17 cellular contexts compared by ENCODE assay signal in the genomic region with DNA sequence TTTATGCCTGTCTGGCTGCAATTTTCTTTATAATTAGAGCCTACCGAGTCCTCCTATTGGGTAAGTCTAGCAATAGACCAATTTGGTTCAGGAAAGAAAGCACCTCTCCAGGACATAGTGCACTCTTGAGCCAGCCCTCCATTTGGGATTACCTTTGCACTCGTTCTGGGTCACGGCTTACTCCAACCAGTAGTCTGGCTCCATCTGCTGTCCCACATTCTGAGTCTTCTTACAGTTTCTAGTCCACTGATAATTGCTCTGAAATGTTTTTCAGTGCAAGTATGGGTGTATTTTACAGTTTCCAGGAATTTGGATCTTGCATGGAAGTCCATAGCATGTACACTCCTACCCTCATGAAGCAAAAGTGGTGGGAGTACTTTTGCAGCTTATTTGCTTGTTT. TPM values are rescaled to one million over a fixed set of nuclear protein-coding genes. Genes with fewer than 3 reads are reported as not detected.
A peak's percentile ranks its signal among the peaks of the same experiment; 100 is the strongest.
DNase-seq lines count a peak whose midpoint lies in the region; ATAC-seq and TF ChIP-seq lines count a peak whose summit lies in the region.
"Had no signal": no experiment of that assay in that cellular context is flagged by ENCODE, and none has a peak within 500 bp of the region (broad histone marks: within the 10 kb centered on the region; RNA-seq: fewer than 3 reads in every experiment).

No MANE protein-coding gene starts in this region.

- H3K27me3 ChIP-seq in right lobe of liver, result no peaks in the 10 kb centered on the region
- H3K27me3 ChIP-seq: uterus had no signal

- no peaks in the 10 kb centered on the region for H3K9me3 Mint-ChIP-seq in natural killer cell treated with Interleukin-12 subunit alpha and Interleukin-12 subunit beta and Interleukin-15 and Interleukin-18, amount 100 ng/mL, for 72 hours
- H3K9me3 Mint-ChIP-seq: activated T-helper 17 cell treated with anti-CD3 and anti-CD28 coated beads, Interleukin-2, amount 50 U/mL, for 72 hours; stimulated activated naive B cell treated with anti-CD40 and anti-IgM and Interleukin-4, amounts not matched to agents 10 μg/mL and 1 μg/mL and 100 μg/mL, for 72 hours had no signal

- H3K4me1 Mint-ChIP-seq in natural killer cell treated with Interleukin-12 subunit alpha and Interleukin-12 subunit beta and Interleukin-15 and Interleukin-18, amount 100 ng/mL, for 72 hours (ENCODE audit: low read depth in 2 of 2), result no peaks in the 10 kb centered on the region
- H3K4me1 Mint-ChIP-seq: activated T-helper 17 cell treated with anti-CD3 and anti-CD28 coated beads, Interleukin-2, amount 50 U/mL, for 72 hours; stimulated activated naive B cell treated with anti-CD40 and anti-IgM and Interleukin-4, amounts not matched to agents 10 μg/mL and 1 μg/mL and 100 μg/mL, for 72 hours had no signal

- H3K4me3 ChIP-seq in choroid plexus epithelial cell (ENCODE audit: low read depth, low read length) (no peak overlapping the region), right lobe of liver (no peak overlapping the region)
- H3K4me3 ChIP-seq: adrenal gland, PC-9, skin epidermis, uterus had no signal

- H3K4me1 ChIP-seq in right lobe of liver, result no peaks in the 10 kb centered on the region
- H3K4me1 ChIP-seq: adrenal gland, uterus had no signal

- H3K36me3 Mint-ChIP-seq in natural killer cell treated with Interleukin-12 subunit alpha and Interleukin-12 subunit beta and Interleukin-15 and Interleukin-18, amount 100 ng/mL, for 72 hours, result no peaks in the 10 kb centered on the region
- H3K36me3 Mint-ChIP-seq: stimulated activated naive B cell treated with anti-CD40 and anti-IgM and Interleukin-4, amounts not matched to agents 10 μg/mL and 1 μg/mL and 100 μg/mL, for 72 hours had no signal

- H3K4me3 Mint-ChIP-seq in natural killer cell treated with Interleukin-12 subunit alpha and Interleukin-12 subunit beta and Interleukin-15 and Interleukin-18, amount 100 ng/mL, for 72 hours, result no peak overlapping the region
- H3K4me3 Mint-ChIP-seq: activated T-helper 17 cell treated with anti-CD3 and anti-CD28 coated beads, Interleukin-2, amount 50 U/mL, for 72 hours; stimulated activated naive B cell treated with anti-CD40 and anti-IgM and Interleukin-4, amounts not matched to agents 10 μg/mL and 1 μg/mL and 100 μg/mL, for 72 hours had no signal

- DNase-seq in Ammon's horn (ENCODE audit: low spot score) (peak; percentile 3), NCI-H2227 (lab: John Stamatoyannopoulos, UW; ENCODE audit: unreplicated experiment) (peak; percentile 8), choroid plexus epithelial cell (ENCODE audit: low read depth) (peak; percentile 1), right lobe of liver (no peak), GDM1 (lab: John Stamatoyannopoulos, UW) (no peak), NCI-H1417 (lab: John Stamatoyannopoulos, UW) (no peak)
- no peak for DNase-seq in natural killer cell treated with Interleukin-12 subunit alpha and Interleukin-12 subunit beta and Interleukin-15 and Interleukin-18, amount 100 ng/mL, for 72 hours (ENCODE audit: low spot score)
- DNase-seq: cerebellar nuclear complex; KBM-7; NCI-H146; PC-9; stimulated activated naive B cell treated with anti-CD40 and anti-IgM and Interleukin-4, amounts not matched to agents 10 μg/mL and 1 μg/mL and 100 μg/mL, for 72 hours; uterus had no signal

- TF ChIP-seq POLR2A in right lobe of liver (IDR thresholded peaks at IDR 0.05), result no peak

- no peak overlapping the region for H3K27ac ChIP-seq in right lobe of liver
- H3K27ac ChIP-seq: adrenal gland, PC-9, skin epidermis, uterus had no signal

- 41% methylated on average over 3 of the region's 3 CpGs for WGBS in right lobe of liver (ENCODE audit: insufficient coverage, low coverage, low lambda C conversion rate, missing lambda C conversion rate)

- intact Hi-C loops in right lobe of liver (cut with DNase I), result no loop called here

- no peak overlapping the region for H3K27ac Mint-ChIP-seq in natural killer cell treated with Interleukin-12 subunit alpha and Interleukin-12 subunit beta and Interleukin-15 and Interleukin-18, amount 100 ng/mL, for 72 hours
- H3K27ac Mint-ChIP-seq: activated T-helper 17 cell treated with anti-CD3 and anti-CD28 coated beads, Interleukin-2, amount 50 U/mL, for 72 hours; stimulated activated naive B cell treated with anti-CD40 and anti-IgM and Interleukin-4, amounts not matched to agents 10 μg/mL and 1 μg/mL and 100 μg/mL, for 72 hours had no signal

- TF ChIP-seq CTCF in choroid plexus epithelial cell (conservative IDR thresholded peaks at IDR 0.05; ENCODE audit: low read depth, low read length) (peak; percentile 11), right lobe of liver (IDR thresholded peaks at IDR 0.05) (peak in 2 of 4 donors; percentile 20 to 26)

- peaks cover 16 to 27% of the 10 kb centered on the region in 2 donors for H3K27me3 Mint-ChIP-seq in natural killer cell treated with Interleukin-12 subunit alpha and Interleukin-12 subunit beta and Interleukin-15 and Interleukin-18, amount 100 ng/mL, for 72 hours

- ATAC-seq in right lobe of liver (peak; percentile 43 to 77 (median 58)), HG02852 (IDR thresholded peaks at IDR 0.05; ENCODE audit: unreplicated experiment) (no peak)
- no peak for ATAC-seq in natural killer cell treated with Interleukin-12 subunit alpha and Interleukin-12 subunit beta and Interleukin-15 and Interleukin-18, amount 100 ng/mL, for 72 hours
- ATAC-seq: activated T-helper 17 cell treated with anti-CD3 and anti-CD28 coated beads, Interleukin-2, amount 50 U/mL, for 72 hours; stimulated activated naive B cell treated with anti-CD40 and anti-IgM and Interleukin-4, amounts not matched to agents 10 μg/mL and 1 μg/mL and 100 μg/mL, for 72 hours had no signal

- no peaks in the 10 kb centered on the region for H3K9me3 ChIP-seq in right lobe of liver
- H3K9me3 ChIP-seq: adrenal gland, uterus had no signal

- H3K36me3 ChIP-seq in right lobe of liver, result no peaks in the 10 kb centered on the region
- H3K36me3 ChIP-seq: adrenal gland, uterus had no signal

RNA-seq across cellular contexts. Expression of gene USP51, which starts 34.8 kb away (rescaled TPM):
- total RNA-seq in right lobe of liver, result under 1 TPM in 5 of 6 experiments, not detected in 1; 0.31 to 0.51 (median 0.37) TPM
- under 1 TPM; 0.26 to 0.45 TPM for total RNA-seq in natural killer cell treated with Interleukin-12 subunit alpha and Interleukin-12 subunit beta and Interleukin-15 and Interleukin-18, amount 100 ng/mL, for 72 hours
- total RNA-seq: PC-9 had no signal

Comparison
In these comparisons a context has a peak if more than half of its experiments do, and no peak if none do; other contexts are left out.
1. DNase-seq: peak in Ammon's horn (single experiment), NCI-H2227 (single experiment) and choroid plexus epithelial cell (single experiment); none in right lobe of liver (0 of 3), GDM1 (single experiment), NCI-H1417 (0 of 3) and natural killer cell treated with Interleukin-12 subunit alpha and Interleukin-12 subunit beta and Interleukin-15 and Interleukin-18, amount 100 ng/mL, for 72 hours (single experiment).
2. ATAC-seq: peak in right lobe of liver (4 of 4); none in natural killer cell treated with Interleukin-12 subunit alpha and Interleukin-12 subunit beta and Interleukin-15 and Interleukin-18, amount 100 ng/mL, for 72 hours (0 of 2) and HG02852 (single experiment).